In genomic region chr12:113322353-113322752, GRCh38 we compare ENCODE assay signal across 1 cellular context.
A peak's percentile ranks its signal among the peaks of the same experiment; 100 is the strongest.
TF ChIP-seq lines count a peak whose summit lies in the region.

No MANE protein-coding gene starts in this region.

TF ChIP-seq in K562, 482 proteins besides CTCF, POLR2A, EP300 and RAD21:
- TF ChIP-seq MAFK (IDR thresholded peaks at IDR 0.05; ENCODE audit: low read length): peak; percentile 36; the same call in 1 of the 2 replicates
- TF ChIP-seq ARID3A (IDR thresholded peaks at IDR 0.05; ENCODE audit: borderline replicate concordance, low read depth, low read length): no peak
- peak; percentile 68; the same call in 1 of the 2 replicates for TF ChIP-seq C11orf30 (IDR thresholded peaks at IDR 0.05; ENCODE audit: low read depth)
- no peak for TF ChIP-seq POLR2AphosphoS2 (IDR thresholded peaks at IDR 0.05; ENCODE audit: low read length)
- TF ChIP-seq ZNF316 (IDR thresholded peaks at IDR 0.05): peak; percentile 81
- TF ChIP-seq MAFG (tag; conservative IDR thresholded peaks at IDR 0.05): peak; percentile 54; the same call in 1 of the 2 replicates
- peak; percentile 19; the same call in 1 of the 2 replicates for TF ChIP-seq NFE2 (IDR thresholded peaks at IDR 0.05; ENCODE audit: low read depth)
- TF ChIP-seq PHF20 (IDR thresholded peaks at IDR 0.05; ENCODE audit: partially characterized antibody): no peak
- TF ChIP-seq MAFF (IDR thresholded peaks at IDR 0.05; ENCODE audit: low read length): peak; percentile 26; the same call in 1 of the 2 replicates
- no peak for TF ChIP-seq GTF3C2 (IDR thresholded peaks at IDR 0.05; ENCODE audit: borderline replicate concordance, extremely low read depth, insufficient read length)
